ENCODE assay signal across 11 cellular contexts in genomic region chr3:195151402-195151801, GRCh38.
DNase-seq lines count a peak whose midpoint lies in the region; ATAC-seq and TF ChIP-seq lines count a peak whose summit lies in the region.
"Had no signal": no experiment of that assay in that cellular context is flagged by ENCODE, and none has a peak within 500 bp of the region (broad histone marks: within the 10 kb centered on the region; RNA-seq: fewer than 3 reads in every experiment).

No MANE protein-coding gene starts in this region.

- H3K9ac ChIP-seq in HUES48 (ENCODE audit: low read depth, low read length) (no peak overlapping the region), colonic mucosa (ENCODE audit: low read depth in 2 of 2, low read length in 2 of 2) (no peak overlapping the region)

- H3K4me1 ChIP-seq in HUES48 (ENCODE audit: control insufficient read depth, insufficient read depth, low read length) (peaks cover 64% of the 10 kb centered on the region), ascending aorta (peaks cover 4 to 16% of the 10 kb centered on the region in 2 donors), left lung (peaks cover 33 to 90% of the 10 kb centered on the region in 2 donors), thyroid gland (peaks cover 23 to 30% of the 10 kb centered on the region in 2 donors), colonic mucosa (peaks cover 6% of the 10 kb centered on the region)

- H3K9me3 ChIP-seq in HUES48 (ENCODE audit: control insufficient read depth, insufficient read depth, low read length): no peaks in the 10 kb centered on the region
- no peaks in the 10 kb centered on the region for H3K9me3 ChIP-seq in ascending aorta
- no peaks in the 10 kb centered on the region for H3K9me3 ChIP-seq in left lung
- no peaks in the 10 kb centered on the region for H3K9me3 ChIP-seq in thyroid gland
- no peaks in the 10 kb centered on the region for H3K9me3 ChIP-seq in colonic mucosa

- WGBS in thyroid gland, 2 donors: 78 to 79% methylated on average over 3 of the region's 3 CpGs

- H3K27ac ChIP-seq in HUES48 (ENCODE audit: low read depth, low read length): peak overlapping the region; percentile 93
- peak overlapping the region; percentile 55 to 60 for H3K27ac ChIP-seq in ascending aorta
- H3K27ac ChIP-seq in left lung: peak overlapping the region; percentile 68 to 81
- no peak overlapping the region for H3K27ac ChIP-seq in thyroid gland
- no peak overlapping the region for H3K27ac ChIP-seq in colonic mucosa
- H3K27ac ChIP-seq: SK-N-MC had no signal

- no peak for ATAC-seq in left lung
- ATAC-seq in stimulated activated effector memory CD8-positive, alpha-beta T cell treated with anti-CD3 and anti-CD28 coated beads, Interleukin-12 subunit alpha, Interleukin-12 subunit beta, amount 100 ng/mL, for 72 hours: no peak

- peaks cover 34% of the 10 kb centered on the region for H3K4me1 Mint-ChIP-seq in stimulated activated effector memory CD8-positive, alpha-beta T cell treated with anti-CD3 and anti-CD28 coated beads, Interleukin-12 subunit alpha, Interleukin-12 subunit beta, amount 100 ng/mL, for 72 hours

- H3K36me3 Mint-ChIP-seq in stimulated activated effector memory CD8-positive, alpha-beta T cell treated with anti-CD3 and anti-CD28 coated beads, Interleukin-12 subunit alpha, Interleukin-12 subunit beta, amount 100 ng/mL, for 72 hours: no peaks in the 10 kb centered on the region

- H3K36me3 ChIP-seq in HUES48 (ENCODE audit: control insufficient read depth, insufficient read depth, low read length) (no peaks in the 10 kb centered on the region), ascending aorta (no peaks in the 10 kb centered on the region), left lung (no peaks in the 10 kb centered on the region), thyroid gland (no peaks in the 10 kb centered on the region), colonic mucosa (no peaks in the 10 kb centered on the region)

- no peak overlapping the region for H3K4me3 Mint-ChIP-seq in stimulated activated effector memory CD8-positive, alpha-beta T cell treated with anti-CD3 and anti-CD28 coated beads, Interleukin-12 subunit alpha, Interleukin-12 subunit beta, amount 100 ng/mL, for 72 hours

- DNase-seq in ascending aorta (ENCODE audit: low spot score in 2 of 2) (no peak), left lung (no peak), thyroid gland (no peak), AG08395 (ENCODE audit: low spot score) (no peak), T-helper 1 cell (no peak), colonic mucosa (no peak)
- DNase-seq in stimulated activated effector memory CD8-positive, alpha-beta T cell treated with anti-CD3 and anti-CD28 coated beads, Interleukin-12 subunit alpha, Interleukin-12 subunit beta, amount 100 ng/mL, for 72 hours (ENCODE audit: low spot score in 2 of 2): no peak
- DNase-seq: activated CD8-positive, alpha-beta memory T cell treated with anti-CD3 and anti-CD28 coated beads, Interleukin-2, amount 50 U/mL, for 4 hours; stimulated activated CD4-positive, alpha-beta T cell treated with anti-CD3 and anti-CD28 coated beads, Interleukin-4, amount 100 ng/mL, for 4 hours had no signal

- no peak for TF ChIP-seq CTCF in ascending aorta (IDR thresholded peaks at IDR 0.05)
- TF ChIP-seq CTCF in left lung (IDR thresholded peaks at IDR 0.05): no peak
- TF ChIP-seq CTCF in thyroid gland (IDR thresholded peaks at IDR 0.05): no peak
- TF ChIP-seq CTCF in colonic mucosa (IDR thresholded peaks at IDR 0.05): no peak

- TF ChIP-seq POLR2A in thyroid gland (IDR thresholded peaks at IDR 0.05): no peak

- H3K4me3 ChIP-seq in HUES48 (ENCODE audit: low read depth, low read length) (no peak overlapping the region), ascending aorta (no peak overlapping the region), left lung (no peak overlapping the region), thyroid gland (replicated peaks in 1 of 3) (no peak overlapping the region), colonic mucosa (no peak overlapping the region)

- H3K9me3 Mint-ChIP-seq in stimulated activated effector memory CD8-positive, alpha-beta T cell treated with anti-CD3 and anti-CD28 coated beads, Interleukin-12 subunit alpha, Interleukin-12 subunit beta, amount 100 ng/mL, for 72 hours: no peaks in the 10 kb centered on the region

- peak overlapping the region; percentile 90 for H3K27ac Mint-ChIP-seq in stimulated activated effector memory CD8-positive, alpha-beta T cell treated with anti-CD3 and anti-CD28 coated beads, Interleukin-12 subunit alpha, Interleukin-12 subunit beta, amount 100 ng/mL, for 72 hours

- intact Hi-C loops in ascending aorta (cut with DNase I): loop anchor here (2.0 to 5.0 kb wide), 2 partner anchors 59 to 86 kb away; no protein-coding TSS in a partner anchor
- intact Hi-C loops in left lung (cut with DNase I): no loop called here
- intact Hi-C loops in thyroid gland (cut with DNase I): no loop called here
- intact Hi-C loops in colonic mucosa (cut with DNase I): no loop called here

- H3K27me3 ChIP-seq in HUES48 (ENCODE audit: control insufficient read depth, insufficient read depth, low read length): no peaks in the 10 kb centered on the region
- H3K27me3 ChIP-seq in ascending aorta: no peaks in the 10 kb centered on the region
- H3K27me3 ChIP-seq in left lung: no peaks in the 10 kb centered on the region
- H3K27me3 ChIP-seq in thyroid gland: no peaks in the 10 kb centered on the region
- H3K27me3 ChIP-seq in colonic mucosa: no peaks in the 10 kb centered on the region

Comparison
In these comparisons a context has a peak if more than half of its experiments do, and no peak if none do; other contexts are left out.
1. H3K27ac ChIP-seq: peak in HUES48 (single experiment), ascending aorta (2 of 2) and left lung (2 of 2); none in thyroid gland (0 of 3) and colonic mucosa (single experiment).